In genomic region chr1:85019989-85020388, GRCh38 we compare ENCODE assay signal across 27 cellular contexts. TPM values are rescaled to one million over a fixed set of nuclear protein-coding genes. Genes with fewer than 3 reads are reported as not detected.
DNase-seq lines count a peak whose midpoint lies in the region; TF ChIP-seq lines count a peak whose summit lies in the region.
"Had no signal": no experiment of that assay in that cellular context is flagged by ENCODE, and none has a peak within 500 bp of the region (broad histone marks: within the 10 kb centered on the region; RNA-seq: fewer than 3 reads in every experiment).

No MANE protein-coding gene starts in this region.

- peak overlapping the region; percentile 88 for H3K27ac Mint-ChIP-seq in nephron progenitor cell
- H3K27ac Mint-ChIP-seq: activated naive CD4-positive, alpha-beta T cell treated with anti-CD3 and anti-CD28 coated beads, Interleukin-2, amount 50 U/mL, for 24 hours; CD8-positive, alpha-beta T cell; IgD-negative memory B cell had no signal

- H3K36me3 Mint-ChIP-seq in nephron progenitor cell (ENCODE audit: low read depth): no peaks in the 10 kb centered on the region
- H3K36me3 Mint-ChIP-seq: activated naive CD4-positive, alpha-beta T cell treated with anti-CD3 and anti-CD28 coated beads, Interleukin-2, amount 50 U/mL, for 24 hours; CD8-positive, alpha-beta T cell had no signal

- H3K4me1 ChIP-seq in Peyer's patch: no peaks in the 10 kb centered on the region
- H3K4me1 ChIP-seq: psoas muscle had no signal

- CTCF ChIA-PET in BJ (lab: Yijun Ruan, JAX): interaction anchor here (1.5 to 7.9 kb wide), 3 partner anchors 18 to 76 kb away, joined by 4 to 85 read pairs (median 4); no protein-coding TSS in a partner anchor

- TF ChIP-seq POLR2A in Peyer's patch (IDR thresholded peaks at IDR 0.05): no peak

- H3K4me3 Mint-ChIP-seq in nephron progenitor cell: no peak overlapping the region
- H3K4me3 Mint-ChIP-seq: activated naive CD4-positive, alpha-beta T cell treated with anti-CD3 and anti-CD28 coated beads, Interleukin-2, amount 50 U/mL, for 24 hours; CD8-positive, alpha-beta T cell; central memory CD8-positive, alpha-beta T cell; IgD-negative memory B cell had no signal

- H3K9me3 Mint-ChIP-seq in nephron progenitor cell: no peaks in the 10 kb centered on the region
- H3K9me3 Mint-ChIP-seq: activated naive CD4-positive, alpha-beta T cell treated with anti-CD3 and anti-CD28 coated beads, Interleukin-2, amount 50 U/mL, for 24 hours; CD8-positive, alpha-beta T cell; central memory CD8-positive, alpha-beta T cell; IgD-negative memory B cell had no signal

- H3K27ac ChIP-seq in Peyer's patch: peak overlapping the region in 1 of 4 donors; percentile 31
- H3K27ac ChIP-seq: psoas muscle had no signal

- no peak overlapping the region for H3K4me3 ChIP-seq in BJ (ENCODE audit: low read depth, low read length)
- no peak overlapping the region for H3K4me3 ChIP-seq in Peyer's patch
- H3K4me3 ChIP-seq: lung, psoas muscle had no signal

- H3K4me1 Mint-ChIP-seq in nephron progenitor cell: peaks cover 12% of the 10 kb centered on the region
- H3K4me1 Mint-ChIP-seq: activated naive CD4-positive, alpha-beta T cell treated with anti-CD3 and anti-CD28 coated beads, Interleukin-2, amount 50 U/mL, for 24 hours; IgD-negative memory B cell had no signal

- DNase-seq in BJ (ENCODE audit: low read depth) (peak; percentile 91), HCEC 1CT (peak; percentile 49), fibroblast of gingiva (ENCODE audit: low read depth) (peak; percentile 84), nephron progenitor cell (no peak), Peyer's patch (no peak), HPDE6-E6E7 (ENCODE audit: extremely low spot score) (no peak), NCI-H187 treated with DMSO at 0.1 percent for 48 hours (lab: John Stamatoyannopoulos, UW) (no peak), HuH-7 (ENCODE audit: low spot score) (no peak)
- DNase-seq: activated CD4-positive, alpha-beta T cell treated with anti-CD3 and anti-CD28 coated beads, Interleukin-2, amount 50 U/mL, for 1 hour; AML-193; anterior cingulate cortex; CD8-positive, alpha-beta T cell; DMS153; GDM1; islet precursor cell; NCI-H1417; NCI-H2081 treated with DMSO at 0.1 percent for 48 hours; NCI-H345; NCI-H748 treated with DMSO at 0.1 percent for 48 hours; psoas muscle; trophoblast cell had no signal

- H3K36me3 ChIP-seq in BJ (ENCODE audit: control insufficient read depth, insufficient read depth, low read length) (no peaks in the 10 kb centered on the region), Peyer's patch (no peaks in the 10 kb centered on the region)

- peaks cover 6% of the 10 kb centered on the region for H3K27me3 Mint-ChIP-seq in nephron progenitor cell (ENCODE audit: low read depth, poor library complexity)
- H3K27me3 Mint-ChIP-seq: activated naive CD4-positive, alpha-beta T cell treated with anti-CD3 and anti-CD28 coated beads, Interleukin-2, amount 50 U/mL, for 24 hours; central memory CD8-positive, alpha-beta T cell; IgD-negative memory B cell had no signal

- H3K27me3 ChIP-seq in BJ (ENCODE audit: control insufficient read depth, insufficient read depth, low read length): no peaks in the 10 kb centered on the region; the same call in none of the 2 replicates
- H3K27me3 ChIP-seq in Peyer's patch: no peaks in the 10 kb centered on the region

- POLR2A ChIA-PET in BJ (lab: Charles Lee): no interaction called here

- TF ChIP-seq CTCF in BJ (IDR thresholded peaks at IDR 0.05; ENCODE audit: insufficient read depth, low read depth, low read length) (no peak), nephron progenitor cell (IDR thresholded peaks at IDR 0.05) (no peak), Peyer's patch (IDR thresholded peaks at IDR 0.05) (no peak)

- no peaks in the 10 kb centered on the region for H3K9me3 ChIP-seq in Peyer's patch
- H3K9me3 ChIP-seq: psoas muscle had no signal

RNA-seq across cellular contexts. Expression of gene MCOLN2, which starts 23.1 kb away (rescaled TPM):
- polyA plus RNA-seq in BJ (2011; rRNA removed): 0.29 and 1.1 TPM in 2 replicates
- 0.26 and 0.85 TPM in 2 replicates for polyA minus RNA-seq in BJ (2011; rRNA and poly(A)+ RNA removed)
- total RNA-seq in Peyer's patch: 10 to 100 TPM in 1 of 4 donors, 1 to 10 TPM in 3; 1.7 to 62.7 (median 5.2) TPM
- total RNA-seq: dermis microvascular lymphatic vessel endothelial cell, skeletal muscle tissue had no signal

RNA-seq across cellular contexts. Expression of gene MCOLN3, which starts 28.3 kb away (rescaled TPM):
- polyA plus RNA-seq in BJ (2011; rRNA removed): 0.20 and 0.27 TPM in 2 replicates
- polyA minus RNA-seq in BJ (2011; rRNA and poly(A)+ RNA removed): 0.05 TPM in 1 of 2 replicates, not detected in the other
- total RNA-seq in Peyer's patch: 10 to 100 TPM in 1 of 4 donors, 1 to 10 TPM in 3; 1.8 to 21.3 (median 2.8) TPM
- total RNA-seq: dermis microvascular lymphatic vessel endothelial cell had no signal

Comparison
In these comparisons a context has a peak if more than half of its experiments do, and no peak if none do; other contexts are left out.
1. DNase-seq: peak in BJ (single experiment), HCEC 1CT (single experiment) and fibroblast of gingiva (single experiment); none in nephron progenitor cell (single experiment), Peyer's patch (0 of 3), HPDE6-E6E7 (single experiment), NCI-H187 treated with DMSO at 0.1 percent for 48 hours (single experiment) and HuH-7 (single experiment).